ENCODE assay signal across 2 cellular contexts in genomic region chr20:44703956-44704488, GRCh38.
TF ChIP-seq lines count a peak whose summit lies in the region.

No MANE protein-coding gene starts in this region.

TF ChIP-seq in A549, 52 proteins besides CTCF, POLR2A, EP300 and RAD21:
- TF ChIP-seq KDM1A (IDR thresholded peaks at IDR 0.05; ENCODE audit: low read depth) (no peak), HOXB13 (CRISPR knock-in tag; IDR thresholded peaks at IDR 0.05; ENCODE audit: low read depth) (no peak), HOXA7 (CRISPR knock-in tag; IDR thresholded peaks at IDR 0.05) (no peak), FOXS1 (CRISPR knock-in tag; IDR thresholded peaks at IDR 0.05) (no peak), GATA3 (IDR thresholded peaks at IDR 0.05; ENCODE audit: borderline replicate concordance) (no peak), HMGXB4 (CRISPR knock-in tag; IDR thresholded peaks at IDR 0.05; ENCODE audit: borderline replicate concordance) (no peak), SREBF2 (IDR thresholded peaks at IDR 0.05) (no peak), ESRRA (IDR thresholded peaks at IDR 0.05; ENCODE audit: borderline replicate concordance, low read length) (no peak), CHD4 (IDR thresholded peaks at IDR 0.05; ENCODE audit: borderline replicate concordance) (no peak), REST (IDR thresholded peaks at IDR 0.05) (no peak), NR3C1 (IDR thresholded peaks at IDR 0.05) (no peak), RNF2 (IDR thresholded peaks at IDR 0.05; ENCODE audit: borderline replicate concordance, low read depth) (no peak), RFX5 (IDR thresholded peaks at IDR 0.05) (no peak), ZFP36 (IDR thresholded peaks at IDR 0.05; ENCODE audit: borderline replicate concordance, partially characterized antibody) (no peak), FOSL2 (IDR thresholded peaks at IDR 0.05) (no peak), FOSL2 (CRISPR knock-in tag; IDR thresholded peaks at IDR 0.05) (no peak), TP53 (CRISPR knock-in tag; IDR thresholded peaks at IDR 0.05) (no peak), EHF (CRISPR knock-in tag; IDR thresholded peaks at IDR 0.05) (no peak), HES2 (IDR thresholded peaks at IDR 0.05) (no peak), PBX3 (IDR thresholded peaks at IDR 0.05) (no peak), HEYL (CRISPR knock-in tag; IDR thresholded peaks at IDR 0.05) (no peak)

TF ChIP-seq in IMR-90, 13 proteins besides CTCF, POLR2A, EP300 and RAD21:
- TF ChIP-seq SMC3 (IDR thresholded peaks at IDR 0.05; ENCODE audit: low read depth, low read length) (no peak), ELK1 (IDR thresholded peaks at IDR 0.05; ENCODE audit: borderline replicate concordance, low read depth, low read length) (no peak), USF2 (IDR thresholded peaks at IDR 0.05; ENCODE audit: low read depth, low read length) (no peak), CHD1 (IDR thresholded peaks at IDR 0.05; ENCODE audit: low read depth, low read length) (no peak), RCOR1 (IDR thresholded peaks at IDR 0.05; ENCODE audit: insufficient replicate concordance, low read length) (no peak), RFX5 (IDR thresholded peaks at IDR 0.05; ENCODE audit: low read depth, low read length) (no peak), NFE2L2 (IDR thresholded peaks at IDR 0.05; ENCODE audit: low read depth, low read length) (no peak), FOS (IDR thresholded peaks at IDR 0.05; ENCODE audit: low read depth, low read length) (no peak), CEBPB (IDR thresholded peaks at IDR 0.05; ENCODE audit: low read depth, low read length) (no peak), MAZ (IDR thresholded peaks at IDR 0.05; ENCODE audit: borderline replicate concordance, low read depth, low read length) (no peak), MXI1 (IDR thresholded peaks at IDR 0.05; ENCODE audit: borderline replicate concordance, low read depth, low read length) (no peak), BHLHE40 (IDR thresholded peaks at IDR 0.05; ENCODE audit: low read depth, low read length) (no peak), MAFK (IDR thresholded peaks at IDR 0.05; ENCODE audit: low read depth, low read length) (no peak)
